Comparison of ENCODE assay signal across 1 cellular context in genomic region chr10:101034404-101034803, GRCh38. TPM values are rescaled to one million over a fixed set of nuclear protein-coding genes. Genes with fewer than 3 reads are reported as not detected.
"Had no signal": no experiment of that assay in that cellular context is flagged by ENCODE, and none has a peak within 500 bp of the region (broad histone marks: within the 10 kb centered on the region; RNA-seq: fewer than 3 reads in every experiment).

No MANE protein-coding gene starts in this region.

RNA-seq across cellular contexts. Expression of gene KAZALD1, which starts 27.4 kb away (rescaled TPM):
- polyA plus RNA-seq: naive thymus-derived CD4-positive, alpha-beta T cell had no signal
